ENCODE assay signal across 11 cellular contexts in genomic region chr10:119252051-119252465, GRCh38. TPM values are rescaled to one million over a fixed set of nuclear protein-coding genes. Genes with fewer than 3 reads are reported as not detected.
DNase-seq lines count a peak whose midpoint lies in the region; ATAC-seq and TF ChIP-seq lines count a peak whose summit lies in the region.
"Had no signal": no experiment of that assay in that cellular context is flagged by ENCODE, and none has a peak within 500 bp of the region (broad histone marks: within the 10 kb centered on the region; RNA-seq: fewer than 3 reads in every experiment).

No MANE protein-coding gene starts in this region.

- TF ChIP-seq POLR2A in heart left ventricle (IDR thresholded peaks at IDR 0.05): no peak

- no peaks in the 10 kb centered on the region for H3K9me3 ChIP-seq in heart left ventricle

- intact Hi-C loops in heart left ventricle (cut with DNase I): loop anchor here in 5 of 10 donors (2.0 to 5.0 kb wide), 4 partner anchors 35 to 45 kb away; partner anchors contain the start of gene GRK5 (in 3 of the 5)

- peak overlapping the region; percentile 67 to 94 (median 82) for H3K27ac ChIP-seq in heart left ventricle
- H3K27ac ChIP-seq: VCaP had no signal

- POLR2A ChIA-PET in WTC11 (lab: Charles Lee): no interaction called here

- no peak overlapping the region for H3K4me3 ChIP-seq in heart left ventricle

- CTCF ChIA-PET in WTC11 (lab: Charles Lee): interaction anchor here (2.6 kb wide), 1 partner anchor 43 kb away, joined by 15 read pairs; no protein-coding TSS in a partner anchor

- H3K9me3 Mint-ChIP-seq in WTC11 (peaks cover 6% of the 10 kb centered on the region), osteocyte (ENCODE audit: unreplicated experiment) (no peaks in the 10 kb centered on the region)
- H3K9me3 Mint-ChIP-seq: CD8-positive, alpha-beta T cell had no signal

- H3K27me3 ChIP-seq in heart left ventricle: no peaks in the 10 kb centered on the region

- DNase-seq in AG09319 (ENCODE audit: extremely low read depth, low read depth) (no peak), WTC11 (ENCODE audit: low spot score) (no peak), heart left ventricle (peak in 2 of 5 donors; percentile 63 to 65), osteocyte (ENCODE audit: extremely low spot score, unreplicated experiment) (no peak), amygdala (lab: John Stamatoyannopoulos, UW) (no peak), UCSD-AML1 (lab: John Stamatoyannopoulos, UW; ENCODE audit: unreplicated experiment) (no peak)
- DNase-seq in stimulated activated CD4-positive, alpha-beta T cell treated with anti-CD3 and anti-CD28 coated beads, Interleukin-2, amount 100 ng/mL, for 48 hours: no peak
- DNase-seq: CD8-positive, alpha-beta T cell; NCI-H1417 treated with DMSO at 0.1 percent for 48 hours had no signal

- H3K4me1 Mint-ChIP-seq in WTC11 (peaks cover 42% of the 10 kb centered on the region), osteocyte (ENCODE audit: unreplicated experiment) (peaks cover 82% of the 10 kb centered on the region)

- H3K4me3 Mint-ChIP-seq in WTC11: no peak overlapping the region
- no peak overlapping the region for H3K4me3 Mint-ChIP-seq in osteocyte (ENCODE audit: unreplicated experiment)
- H3K4me3 Mint-ChIP-seq: CD8-positive, alpha-beta T cell had no signal

- no peaks in the 10 kb centered on the region for H3K36me3 ChIP-seq in heart left ventricle

- 33 to 56% (median 42%) methylated on average over 8 of the region's 8 CpGs for WGBS in heart left ventricle, 4 donors

- H3K27ac Mint-ChIP-seq in WTC11 (no peak overlapping the region), osteocyte (ENCODE audit: unreplicated experiment) (peak overlapping the region; percentile 99)
- H3K27ac Mint-ChIP-seq: CD8-positive, alpha-beta T cell had no signal

- H3K27me3 Mint-ChIP-seq in WTC11 (ENCODE audit: low read depth) (peaks cover 37% of the 10 kb centered on the region), osteocyte (ENCODE audit: unreplicated experiment) (no peaks in the 10 kb centered on the region)

- peaks cover 18 to 79% (median 68%) of the 10 kb centered on the region in 12 donors for H3K4me1 ChIP-seq in heart left ventricle

- TF ChIP-seq CTCF in AG09319 (IDR thresholded peaks at IDR 0.05; ENCODE audit: low read depth, low read length) (peak; percentile 36), WTC11 (IDR thresholded peaks at IDR 0.05) (no peak), heart left ventricle (IDR thresholded peaks at IDR 0.05) (peak in 8 of 12 donors; percentile 13 to 54 (median 26)), osteocyte (IDR thresholded peaks at IDR 0.05) (no peak)

- ATAC-seq in WTC11 (no peak), heart left ventricle (peak; percentile 16 to 75 (median 36)), GM18907 (IDR thresholded peaks at IDR 0.05; ENCODE audit: unreplicated experiment) (no peak)
- ATAC-seq: CD8-positive, alpha-beta T cell had no signal

- H3K36me3 Mint-ChIP-seq in WTC11 (no peaks in the 10 kb centered on the region), osteocyte (ENCODE audit: unreplicated experiment) (peaks cover 3% of the 10 kb centered on the region)

TF ChIP-seq in WTC11, 78 proteins besides CTCF, POLR2A, EP300 and RAD21:
- TF ChIP-seq OVOL2 (CRISPR knock-in tag; IDR thresholded peaks at IDR 0.05; ENCODE audit: borderline replicate concordance): no peak
- no peak for TF ChIP-seq GRHL2 (CRISPR knock-in tag; IDR thresholded peaks at IDR 0.05; ENCODE audit: insufficient replicate concordance, severe bottlenecking)
- 0 out of 2 replicates have a peak, but pooled peaks have one; percentile 9 for TF ChIP-seq GABPB1 (CRISPR knock-in tag; IDR thresholded peaks at IDR 0.05)
- no peak for TF ChIP-seq ATF2 (CRISPR knock-in tag; IDR thresholded peaks at IDR 0.05; ENCODE audit: borderline replicate concordance, low read depth)

RNA-seq across cellular contexts. Expression of gene GRK5, which starts 44.7 kb away (rescaled TPM):
- total RNA-seq in WTC11 (2021) (1.9 to 2.3 TPM (median 2.2 TPM) in 3 replicates), heart left ventricle (10 to 100 TPM; 17.0 to 58.0 (median 32.2) TPM), osteocyte (43.2 and 45.9 TPM in 2 replicates)
- 10 to 100 TPM; 13.1 to 27.6 TPM for polyA plus RNA-seq in heart left ventricle

Comparison
In these comparisons a context has a peak if more than half of its experiments do, and no peak if none do; other contexts are left out.
1. CTCF ChIP-seq: peak in AG09319 (single experiment) and heart left ventricle (8 of 12); none in WTC11 (single experiment) and osteocyte (single experiment).
2. ATAC-seq: peak in heart left ventricle (4 of 4); none in WTC11 (single experiment) and GM18907 (single experiment).